In genomic region chr15:57571725-57572124, GRCh38 we compare ENCODE assay signal across 15 cellular contexts. TPM values are rescaled to one million over a fixed set of nuclear protein-coding genes. Genes with fewer than 3 reads are reported as not detected.
DNase-seq lines count a peak whose midpoint lies in the region; ATAC-seq, FAIRE-seq and TF ChIP-seq lines count a peak whose summit lies in the region.
"Had no signal": no experiment of that assay in that cellular context is flagged by ENCODE, and none has a peak within 500 bp of the region (broad histone marks: within the 10 kb centered on the region; RNA-seq: fewer than 3 reads in every experiment).

No MANE protein-coding gene starts in this region.

- in situ Hi-C loops in K562 (cut with MboI) (loop anchor here (25.0 kb wide), 1 partner anchor 491 kb away; the partner anchor contains the start of gene ALDH1A2), KBM-7 (cut with MboI; ENCODE audit: low pct_unique_long_range_greater_than_20kb, low sequenced_read_pairs) (no loop called here)

- intact Hi-C loops in K562 (cut with micrococcal nuclease): loop anchor here (10.0 kb wide), 1 partner anchor 173 kb away; no protein-coding TSS in a partner anchor

- H4K20me1 ChIP-seq in K562 (replicated peaks; ENCODE audit: control insufficient read depth, insufficient read depth, low read length): no peaks in the 10 kb centered on the region

- H3K4me2 ChIP-seq in A549: peak overlapping the region; percentile 56; the same call in 2 of the 3 replicates
- no peak overlapping the region for H3K4me2 ChIP-seq in K562 (ENCODE audit: insufficient read depth, low read length)

- TF ChIP-seq POLR2A in A549 (IDR thresholded peaks at IDR 0.05; ENCODE audit: low read length): no peak
- no peak for TF ChIP-seq POLR2A in K562 (conservative IDR thresholded peaks at IDR 0.05)

- TF ChIP-seq RAD21 in A549 (conservative IDR thresholded peaks at IDR 0.05 in 1 of 2, IDR thresholded peaks at IDR 0.05 in 1 of 2) (no peak), Ishikawa (IDR thresholded peaks at IDR 0.05; ENCODE audit: low read depth) (no peak), K562 (CRISPR knock-in tag; conservative IDR thresholded peaks at IDR 0.05 in 1 of 2, IDR thresholded peaks at IDR 0.05 in 1 of 2) (no peak)

- TF ChIP-seq CTCF in A549 (IDR thresholded peaks at IDR 0.05) (no peak), K562 (IDR thresholded peaks at IDR 0.05 in 2 of 3, conservative IDR thresholded peaks at IDR 0.05 in 1 of 3; ENCODE audit: insufficient read depth in 2 of 3, low read depth in 1 of 3, low read length in 3 of 3) (no peak)

- CTCF ChIA-PET in A549 (lab: Yijun Ruan, JAX) (interaction anchor here (0.6 to 4.3 kb wide), 9 partner anchors 9 to 495 kb away, joined by 3 to 31 read pairs (median 3); no protein-coding TSS in a partner anchor), K562 (lab: Yijun Ruan, JAX; ENCODE audit: low intra/inter-chr PET ratio) (no interaction called here)

- no peak for TF ChIP-seq EP300 in A549 (IDR thresholded peaks at IDR 0.05)
- TF ChIP-seq EP300 in Ishikawa (IDR thresholded peaks at IDR 0.05; ENCODE audit: borderline replicate concordance): no peak
- no peak for TF ChIP-seq EP300 in K562 (IDR thresholded peaks at IDR 0.05; ENCODE audit: low read length)

- peaks cover 7 to 30% of the 10 kb centered on the region in 2 experiments for H3K27me3 ChIP-seq in K562 (ENCODE audit: control insufficient read depth in 2 of 2, insufficient read depth in 2 of 2, low read length in 2 of 2)

- no peak overlapping the region for H2AFZ ChIP-seq in K562 (ENCODE audit: low read depth, low read length)

- no peaks in the 10 kb centered on the region for H3K9me1 ChIP-seq in K562 (ENCODE audit: control insufficient read depth, insufficient read depth, low read length)

- BruUV-seq in K562 (replicated peaks; lab: Mats Ljungman, UMichigan): no TSS peak

- H3K4me1 ChIP-seq in A549 (peaks cover 15% of the 10 kb centered on the region), K562 (replicated peaks in 1 of 2; ENCODE audit: control insufficient read depth in 2 of 2, insufficient read depth in 2 of 2, low read length in 2 of 2) (no peaks in the 10 kb centered on the region; a peak in 1 of 5 replicates)

- H3K79me2 ChIP-seq in K562 (ENCODE audit: control insufficient read depth, insufficient read depth, low read length): no peaks in the 10 kb centered on the region

- POLR2A ChIA-PET in A549 (lab: Yijun Ruan, JAX): no interaction called here
- POLR2A ChIA-PET in K562 (lab: Yijun Ruan, JAX): no interaction called here

- no peak for FAIRE-seq in A549 (lab: Jason Lieb, UNC)
- FAIRE-seq in K562 (lab: Jason Lieb, UNC): peak; percentile 37
- FAIRE-seq: GM12878, GM18507, HTR-8/SVneo had no signal

- H3K4me3 ChIP-seq in A549 (no peak overlapping the region), K562 (no peak overlapping the region)
- H3K4me3 ChIP-seq: GM12878 had no signal

- ATAC-seq in A549: no peak
- no peak for ATAC-seq in K562
- no peak for ATAC-seq in HG03159 (IDR thresholded peaks at IDR 0.05; ENCODE audit: unreplicated experiment)
- ATAC-seq: GM12878 had no signal

- H3K36me3 ChIP-seq in K562 (ENCODE audit: control insufficient read depth, insufficient read depth, low read length): no peaks in the 10 kb centered on the region

- H3K9ac ChIP-seq in K562 (ENCODE audit: insufficient read depth in 1 of 2, low read depth in 2 of 2, low read length in 2 of 2): no peak overlapping the region

- DNase-seq in A549 (ENCODE audit: low read depth in 1 of 2, low spot score in 1 of 2) (no peak), K562 (ENCODE audit: extremely low read depth in 1 of 4, low spot score in 3 of 4) (no peak), mesenteric fat pad (ENCODE audit: low spot score) (peak; percentile 43), NAMALWA (ENCODE audit: low spot score) (no peak), KBM-7 (no peak)
- DNase-seq: C1 segment of cervical spinal cord; CD4-positive, alpha-beta T cell; DMS79; GOT3; H9 had no signal

- H3K27ac ChIP-seq in A549 (peak overlapping the region; percentile 75 to 76), K562 (ENCODE audit: extremely low read depth, low read depth, low read length) (no peak overlapping the region)

- H3K9me3 ChIP-seq in A549 (no peaks in the 10 kb centered on the region), K562 (replicated peaks; ENCODE audit: control insufficient read depth, insufficient read depth, low read depth, low read length) (no peaks in the 10 kb centered on the region; the same call in 1 of the 2 replicates)

- 80% methylated on average over 7 of the region's 7 CpGs for WGBS in A549 (ENCODE audit: missing lambda C conversion rate)
- WGBS in K562 (ENCODE audit: insufficient coverage, low coverage, missing lambda C conversion rate): 5% methylated on average over 7 of the region's 7 CpGs

TF ChIP-seq in A549, 52 proteins besides CTCF, POLR2A, EP300 and RAD21 (continues in another document):
- TF ChIP-seq CHD4 (IDR thresholded peaks at IDR 0.05; ENCODE audit: borderline replicate concordance) (no peak), NPAS2 (CRISPR knock-in tag; IDR thresholded peaks at IDR 0.05; ENCODE audit: borderline replicate concordance) (no peak), NR3C1 (IDR thresholded peaks at IDR 0.05) (no peak), PBX3 (IDR thresholded peaks at IDR 0.05) (no peak), JUN (IDR thresholded peaks at IDR 0.05) (no peak), ZNF302 (CRISPR knock-in tag; IDR thresholded peaks at IDR 0.05) (no peak)

TF ChIP-seq in Ishikawa, 13 proteins besides CTCF, POLR2A, EP300 and RAD21:
- TF ChIP-seq CREB1 (IDR thresholded peaks at IDR 0.05; ENCODE audit: low read depth) (no peak), CEBPB (IDR thresholded peaks at IDR 0.05) (no peak)
- TF ChIP-seq, protein P1, sequence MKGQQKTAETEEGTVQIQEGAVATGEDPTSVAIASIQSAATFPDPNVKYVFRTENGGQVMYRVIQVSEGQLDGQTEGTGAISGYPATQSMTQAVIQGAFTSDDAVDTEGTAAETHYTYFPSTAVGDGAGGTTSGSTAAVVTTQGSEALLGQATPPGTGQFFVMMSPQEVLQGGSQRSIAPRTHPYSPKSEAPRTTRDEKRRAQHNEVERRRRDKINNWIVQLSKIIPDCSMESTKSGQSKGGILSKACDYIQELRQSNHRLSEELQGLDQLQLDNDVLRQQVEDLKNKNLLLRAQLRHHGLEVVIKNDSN (IDR thresholded peaks at IDR 0.05): 0 out of 2 replicates have a peak, but pooled peaks have one; percentile 16

TF ChIP-seq in K562, 482 proteins besides CTCF, POLR2A, EP300 and RAD21 (continues in another document):
- TF ChIP-seq, protein P2, sequence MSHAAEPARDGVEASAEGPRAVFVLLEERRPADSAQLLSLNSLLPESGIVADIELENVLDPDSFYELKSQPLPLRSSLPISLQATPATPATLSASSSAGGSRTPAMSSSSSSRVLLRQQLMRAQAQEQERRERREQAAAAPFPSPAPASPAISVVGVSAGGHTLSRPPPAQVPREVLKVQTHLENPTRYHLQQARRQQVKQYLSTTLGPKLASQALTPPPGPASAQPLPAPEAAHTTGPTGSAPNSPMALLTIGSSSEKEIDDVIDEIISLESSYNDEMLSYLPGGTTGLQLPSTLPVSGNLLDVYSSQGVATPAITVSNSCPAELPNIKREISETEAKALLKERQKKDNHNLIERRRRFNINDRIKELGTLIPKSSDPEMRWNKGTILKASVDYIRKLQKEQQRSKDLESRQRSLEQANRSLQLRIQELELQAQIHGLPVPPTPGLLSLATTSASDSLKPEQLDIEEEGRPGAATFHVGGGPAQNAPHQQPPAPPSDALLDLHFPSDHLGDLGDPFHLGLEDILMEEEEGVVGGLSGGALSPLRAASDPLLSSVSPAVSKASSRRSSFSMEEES (CRISPR knock-in tag; IDR thresholded peaks at IDR 0.05): peak; percentile 90
- TF ChIP-seq ZNF165 (CRISPR knock-in tag; IDR thresholded peaks at IDR 0.05; ENCODE audit: borderline replicate concordance) (no peak), RAD51 (IDR thresholded peaks at IDR 0.05; ENCODE audit: borderline replicate concordance, low read depth) (peak; percentile 58; the same call in 1 of the 2 replicates), MCM5 (IDR thresholded peaks at IDR 0.05; ENCODE audit: low read depth) (no peak), ZC3H11A (IDR thresholded peaks at IDR 0.05; ENCODE audit: low read depth, low read length) (no peak), TRIM28 (IDR thresholded peaks at IDR 0.05) (no peak), SMARCA4 (IDR thresholded peaks at IDR 0.05) (no peak), ARHGAP35 (IDR thresholded peaks at IDR 0.05; ENCODE audit: partially characterized antibody) (no peak), NFRKB (IDR thresholded peaks at IDR 0.05; ENCODE audit: low read depth) (no peak)

RNA-seq across cellular contexts. Expression of gene MYZAP, which starts 20.0 kb away (rescaled TPM):
- polyA plus RNA-seq in A549 (2011; rRNA removed) (1.1 and 1.2 TPM in 2 replicates), A549 (2017; fragmentation: RNase III; extraction: RNeasy Plus Mini Kit Qiagen cat#74134 plus additional on column Dnase treatment) (1.8 to 2.6 TPM (median 2.4 TPM) in 3 replicates), K562 (2011; rRNA removed) (0.03 TPM in 1 of 2 replicates, not detected in the other), K562 (2014; fragmentation: Illumina TruSeq; extraction: Trizol) (not detected in 2 replicates), K562 (2014; fragmentation: Nextera tagmentation; extraction: Ambion mirVana) (not detected), K562 (2014; rRNA removed) (not detected in 2 replicates)
- polyA plus RNA-seq in A549 (2012; cell fraction: cytosol; rRNA removed): 0.19 and 0.24 TPM in 2 replicates
- polyA plus RNA-seq in A549 (2012; cell fraction: nucleus; rRNA removed): 0.06 TPM in 1 of 2 replicates, not detected in the other
- 0.37 TPM in 1 of 2 replicates, not detected in the other for polyA minus RNA-seq in A549 (2011; rRNA and poly(A)+ RNA removed)
- total RNA-seq in K562 (2011; cell fraction: chromatin; rRNA removed; ENCODE audit: low replicate concordance): not detected in 2 replicates
- total RNA-seq in K562 (2011; cell fraction: nucleolus; rRNA removed): not detected in 2 replicates
- total RNA-seq in K562 (2011; cell fraction: nucleoplasm; rRNA removed): not detected in 2 replicates
- total RNA-seq in K562 (2014; rRNA removed) (not detected in 2 replicates), K562 (2014; rRNA removed; fragmentation: Illumina TruSeq; extraction: Trizol) (not detected in 2 replicates), K562 (2015; rRNA removed; fragmentation: Illumina TruSeq; extraction: Trizol) (not detected in 2 replicates), K562 (2021) (not detected in 2 replicates), mesenteric fat pad (65.5 TPM)
- polyA plus RNA-seq in K562 (2011; cell fraction: cytosol; rRNA removed): not detected in 2 replicates
- polyA plus RNA-seq in K562 (2011; cell fraction: nucleus; rRNA removed): not detected in 2 replicates
- not detected in 2 replicates for polyA plus RNA-seq in K562 (2012)
- polyA minus RNA-seq in K562 (2011; rRNA and poly(A)+ RNA removed): not detected in 2 replicates
- not detected in 2 replicates for polyA minus RNA-seq in K562 (2011; cell fraction: cytosol; rRNA and poly(A)+ RNA removed)
- not detected in 2 replicates for polyA minus RNA-seq in K562 (2011; cell fraction: nucleus; rRNA and poly(A)+ RNA removed)
- total RNA-seq: GM12878 had no signal
- polyA plus RNA-seq: GM12878 had no signal

Comparison
In these comparisons a context has a peak if more than half of its experiments do, and no peak if none do; other contexts are left out.
1. RNA of gene MYZAP, which starts 20.0 kb away (total RNA-seq): 65.5 TPM in mesenteric fat pad (single experiment); not detected in K562; every median in the first group is over 10 times any median in the second.
2. Of the 35 proteins assayed by ChIP-seq in both K562 and A549: peak only in K562: none; only in A549: none; in both: USF2; in neither: 34.